1 cellular context compared by ENCODE assay signal in the genomic region with DNA sequence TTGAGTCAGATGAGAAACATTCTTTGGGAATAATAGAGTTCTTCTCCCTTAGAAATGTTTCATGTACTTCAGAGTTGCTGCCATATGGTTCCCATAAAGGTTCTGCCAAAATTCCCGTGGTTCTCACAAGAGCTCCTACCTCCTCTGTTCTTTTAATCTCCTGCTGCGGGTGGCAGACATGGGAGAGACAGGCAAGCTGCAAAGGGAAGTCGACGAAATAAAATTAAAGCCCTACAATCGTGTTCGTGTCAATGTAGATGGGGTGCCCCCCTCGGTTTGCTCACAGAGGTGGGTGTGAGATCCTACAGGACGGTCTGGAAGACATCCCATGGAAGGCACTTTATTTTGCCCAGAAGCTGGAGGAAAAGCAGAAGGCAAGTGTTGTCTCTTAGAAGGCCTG.
TF ChIP-seq lines count a peak whose summit lies in the region.

No MANE protein-coding gene starts in this region.

TF ChIP-seq in H1, 55 proteins besides CTCF, POLR2A, EP300 and RAD21 (continued from another document):
- TF ChIP-seq, protein P1, sequence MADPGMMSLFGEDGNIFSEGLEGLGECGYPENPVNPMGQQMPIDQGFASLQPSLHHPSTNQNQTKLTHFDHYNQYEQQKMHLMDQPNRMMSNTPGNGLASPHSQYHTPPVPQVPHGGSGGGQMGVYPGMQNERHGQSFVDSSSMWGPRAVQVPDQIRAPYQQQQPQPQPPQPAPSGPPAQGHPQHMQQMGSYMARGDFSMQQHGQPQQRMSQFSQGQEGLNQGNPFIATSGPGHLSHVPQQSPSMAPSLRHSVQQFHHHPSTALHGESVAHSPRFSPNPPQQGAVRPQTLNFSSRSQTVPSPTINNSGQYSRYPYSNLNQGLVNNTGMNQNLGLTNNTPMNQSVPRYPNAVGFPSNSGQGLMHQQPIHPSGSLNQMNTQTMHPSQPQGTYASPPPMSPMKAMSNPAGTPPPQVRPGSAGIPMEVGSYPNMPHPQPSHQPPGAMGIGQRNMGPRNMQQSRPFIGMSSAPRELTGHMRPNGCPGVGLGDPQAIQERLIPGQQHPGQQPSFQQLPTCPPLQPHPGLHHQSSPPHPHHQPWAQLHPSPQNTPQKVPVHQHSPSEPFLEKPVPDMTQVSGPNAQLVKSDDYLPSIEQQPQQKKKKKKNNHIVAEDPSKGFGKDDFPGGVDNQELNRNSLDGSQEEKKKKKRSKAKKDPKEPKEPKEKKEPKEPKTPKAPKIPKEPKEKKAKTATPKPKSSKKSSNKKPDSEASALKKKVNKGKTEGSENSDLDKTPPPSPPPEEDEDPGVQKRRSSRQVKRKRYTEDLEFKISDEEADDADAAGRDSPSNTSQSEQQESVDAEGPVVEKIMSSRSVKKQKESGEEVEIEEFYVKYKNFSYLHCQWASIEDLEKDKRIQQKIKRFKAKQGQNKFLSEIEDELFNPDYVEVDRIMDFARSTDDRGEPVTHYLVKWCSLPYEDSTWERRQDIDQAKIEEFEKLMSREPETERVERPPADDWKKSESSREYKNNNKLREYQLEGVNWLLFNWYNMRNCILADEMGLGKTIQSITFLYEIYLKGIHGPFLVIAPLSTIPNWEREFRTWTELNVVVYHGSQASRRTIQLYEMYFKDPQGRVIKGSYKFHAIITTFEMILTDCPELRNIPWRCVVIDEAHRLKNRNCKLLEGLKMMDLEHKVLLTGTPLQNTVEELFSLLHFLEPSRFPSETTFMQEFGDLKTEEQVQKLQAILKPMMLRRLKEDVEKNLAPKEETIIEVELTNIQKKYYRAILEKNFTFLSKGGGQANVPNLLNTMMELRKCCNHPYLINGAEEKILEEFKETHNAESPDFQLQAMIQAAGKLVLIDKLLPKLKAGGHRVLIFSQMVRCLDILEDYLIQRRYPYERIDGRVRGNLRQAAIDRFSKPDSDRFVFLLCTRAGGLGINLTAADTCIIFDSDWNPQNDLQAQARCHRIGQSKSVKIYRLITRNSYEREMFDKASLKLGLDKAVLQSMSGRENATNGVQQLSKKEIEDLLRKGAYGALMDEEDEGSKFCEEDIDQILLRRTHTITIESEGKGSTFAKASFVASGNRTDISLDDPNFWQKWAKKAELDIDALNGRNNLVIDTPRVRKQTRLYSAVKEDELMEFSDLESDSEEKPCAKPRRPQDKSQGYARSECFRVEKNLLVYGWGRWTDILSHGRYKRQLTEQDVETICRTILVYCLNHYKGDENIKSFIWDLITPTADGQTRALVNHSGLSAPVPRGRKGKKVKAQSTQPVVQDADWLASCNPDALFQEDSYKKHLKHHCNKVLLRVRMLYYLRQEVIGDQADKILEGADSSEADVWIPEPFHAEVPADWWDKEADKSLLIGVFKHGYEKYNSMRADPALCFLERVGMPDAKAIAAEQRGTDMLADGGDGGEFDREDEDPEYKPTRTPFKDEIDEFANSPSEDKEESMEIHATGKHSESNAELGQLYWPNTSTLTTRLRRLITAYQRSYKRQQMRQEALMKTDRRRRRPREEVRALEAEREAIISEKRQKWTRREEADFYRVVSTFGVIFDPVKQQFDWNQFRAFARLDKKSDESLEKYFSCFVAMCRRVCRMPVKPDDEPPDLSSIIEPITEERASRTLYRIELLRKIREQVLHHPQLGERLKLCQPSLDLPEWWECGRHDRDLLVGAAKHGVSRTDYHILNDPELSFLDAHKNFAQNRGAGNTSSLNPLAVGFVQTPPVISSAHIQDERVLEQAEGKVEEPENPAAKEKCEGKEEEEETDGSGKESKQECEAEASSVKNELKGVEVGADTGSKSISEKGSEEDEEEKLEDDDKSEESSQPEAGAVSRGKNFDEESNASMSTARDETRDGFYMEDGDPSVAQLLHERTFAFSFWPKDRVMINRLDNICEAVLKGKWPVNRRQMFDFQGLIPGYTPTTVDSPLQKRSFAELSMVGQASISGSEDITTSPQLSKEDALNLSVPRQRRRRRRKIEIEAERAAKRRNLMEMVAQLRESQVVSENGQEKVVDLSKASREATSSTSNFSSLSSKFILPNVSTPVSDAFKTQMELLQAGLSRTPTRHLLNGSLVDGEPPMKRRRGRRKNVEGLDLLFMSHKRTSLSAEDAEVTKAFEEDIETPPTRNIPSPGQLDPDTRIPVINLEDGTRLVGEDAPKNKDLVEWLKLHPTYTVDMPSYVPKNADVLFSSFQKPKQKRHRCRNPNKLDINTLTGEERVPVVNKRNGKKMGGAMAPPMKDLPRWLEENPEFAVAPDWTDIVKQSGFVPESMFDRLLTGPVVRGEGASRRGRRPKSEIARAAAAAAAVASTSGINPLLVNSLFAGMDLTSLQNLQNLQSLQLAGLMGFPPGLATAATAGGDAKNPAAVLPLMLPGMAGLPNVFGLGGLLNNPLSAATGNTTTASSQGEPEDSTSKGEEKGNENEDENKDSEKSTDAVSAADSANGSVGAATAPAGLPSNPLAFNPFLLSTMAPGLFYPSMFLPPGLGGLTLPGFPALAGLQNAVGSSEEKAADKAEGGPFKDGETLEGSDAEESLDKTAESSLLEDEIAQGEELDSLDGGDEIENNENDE (IDR thresholded peaks at IDR 0.05; ENCODE audit: insufficient replicate concordance, low read length), result no peak
- TF ChIP-seq CTBP2 (IDR thresholded peaks at IDR 0.05; ENCODE audit: borderline replicate concordance, insufficient read depth, insufficient read length, low read length), result no peak
- no peak for TF ChIP-seq NRF1 (IDR thresholded peaks at IDR 0.05; ENCODE audit: low read depth, low read length)
TF ChIP-seq in H1: peak in this region for 0.
